ENCODE assay signal across 8 cellular contexts in the genomic region with DNA sequence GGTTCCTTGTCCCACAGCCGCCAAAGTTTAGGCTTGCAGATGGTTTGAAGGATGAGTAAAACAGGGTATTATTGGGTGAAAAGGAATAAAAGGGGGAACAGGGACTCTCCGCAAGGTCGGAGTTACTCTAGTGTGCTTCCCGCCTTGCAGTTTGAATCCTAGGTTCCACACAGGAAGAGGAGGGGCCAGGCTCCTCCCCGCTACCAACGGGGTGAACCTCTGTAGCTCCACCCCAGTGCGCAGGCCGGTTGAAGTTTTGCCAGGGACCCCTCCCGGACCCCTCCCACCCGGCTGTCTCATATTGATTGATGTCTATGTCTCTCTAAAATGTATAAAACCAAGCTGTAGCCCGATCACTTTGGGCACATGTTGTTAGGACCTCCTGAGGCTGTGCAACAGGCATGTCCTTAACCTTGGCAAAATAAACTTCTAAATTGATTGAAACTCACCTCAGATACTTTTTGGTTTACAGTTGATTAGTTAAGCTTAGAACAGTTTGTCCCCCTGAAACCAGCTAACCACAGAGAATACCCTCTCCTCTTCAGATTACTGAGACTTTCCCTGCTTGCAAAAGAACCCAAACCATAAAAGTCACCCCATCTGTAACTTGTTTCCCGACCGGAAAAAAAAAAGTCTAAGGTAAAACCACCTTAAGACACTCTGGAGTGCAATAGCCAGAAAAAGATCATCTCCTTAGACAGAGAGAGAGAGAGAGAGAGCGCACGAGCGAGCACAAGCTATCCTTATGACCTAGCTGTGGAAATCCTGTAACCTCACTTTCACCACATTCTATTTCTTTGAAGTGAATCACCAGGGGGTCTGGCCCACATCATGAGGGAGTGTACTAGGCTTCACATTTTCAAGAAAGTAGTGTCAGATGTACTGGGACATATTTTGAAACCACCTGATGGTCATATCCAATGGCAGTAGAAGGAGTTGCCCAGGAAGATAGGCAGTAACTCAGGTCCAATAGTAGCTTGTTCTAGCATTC. TPM values are rescaled to one million over a fixed set of nuclear protein-coding genes. Genes with fewer than 3 reads are reported as not detected.
DNase-seq lines count a peak whose midpoint lies in the region; ATAC-seq lines count a peak whose summit lies in the region.

No MANE protein-coding gene starts in this region.

- H3K27me3 Mint-ChIP-seq in T-helper 17 cell, result peaks cover 15% of the 10 kb centered on the region

- peak overlapping the region; percentile 54 for H3K56ac ChIP-seq in mesendoderm (ENCODE audit: low read length)

- H3K4me1 Mint-ChIP-seq in T-helper 17 cell, result no peaks in the 10 kb centered on the region

- no peak for DNase-seq in T-helper 17 cell
- DNase-seq in mesendoderm, result no peak
- no peak for DNase-seq in anterior cingulate cortex (lab: John Stamatoyannopoulos, UW)
- DNase-seq in islet precursor cell, result no peak
- no peak for DNase-seq in NCI-H2196 (lab: John Stamatoyannopoulos, UW; ENCODE audit: unreplicated experiment)
- DNase-seq in NCI-H2029 treated with DMSO at 0.1 percent for 48 hours (lab: John Stamatoyannopoulos, UW), result no peak

- no peaks in the 10 kb centered on the region for H3K36me3 ChIP-seq in mesendoderm (ENCODE audit: control insufficient read depth, insufficient read depth, low read length)

- H3K27me3 ChIP-seq in mesendoderm (ENCODE audit: insufficient read depth, low read length, poor library complexity), result no peaks in the 10 kb centered on the region

- H3K4me1 ChIP-seq in mesendoderm (ENCODE audit: control insufficient read depth, low read depth, low read length), result no peaks in the 10 kb centered on the region

- peak overlapping the region; percentile 28 for H3K9ac ChIP-seq in mesendoderm (ENCODE audit: low read length)

- H4K5ac ChIP-seq in mesendoderm (ENCODE audit: low read length), result no peak overlapping the region

- H3K23ac ChIP-seq in mesendoderm (ENCODE audit: low read length), result no peak overlapping the region

- no peak overlapping the region for H2BK120ac ChIP-seq in mesendoderm (ENCODE audit: low read depth, low read length)

- H3K36me3 Mint-ChIP-seq in T-helper 17 cell (ENCODE audit: low read depth), result peaks cover 2% of the 10 kb centered on the region

- peak; percentile 76 for ATAC-seq in GM18867 (IDR thresholded peaks at IDR 0.05; ENCODE audit: unreplicated experiment)
- ATAC-seq in HG02642 (IDR thresholded peaks at IDR 0.05; ENCODE audit: poor library complexity, unreplicated experiment), result peak; percentile 75
- ATAC-seq in T-helper 17 cell, result peak; percentile 35

- H2AK5ac ChIP-seq in mesendoderm (ENCODE audit: low read length), result no peak overlapping the region

- no peak overlapping the region for H3K27ac ChIP-seq in mesendoderm (ENCODE audit: low read depth, low read length)

- H4K8ac ChIP-seq in mesendoderm (ENCODE audit: low read depth, low read length), result no peak overlapping the region

- no peak overlapping the region for H3K4me3 ChIP-seq in mesendoderm (ENCODE audit: low read length)

- H2BK5ac ChIP-seq in mesendoderm (ENCODE audit: low read length), result no peak overlapping the region

- no CpG with 5 or more reads among the region's 16 CpGs for WGBS in mesendoderm (ENCODE audit: extremely low coverage, insufficient coverage, low lambda C conversion rate)

- no peak overlapping the region for H3K4ac ChIP-seq in mesendoderm (ENCODE audit: low read depth, low read length)

- H3K79me1 ChIP-seq in mesendoderm (ENCODE audit: low read length), result no peaks in the 10 kb centered on the region

- H3K4me3 Mint-ChIP-seq in T-helper 17 cell, result no peak overlapping the region

- no peak overlapping the region for H2BK15ac ChIP-seq in mesendoderm (replicated peaks; ENCODE audit: low read depth)

- no peak overlapping the region for H3K18ac ChIP-seq in mesendoderm (ENCODE audit: low read length)

- H3K79me2 ChIP-seq in mesendoderm (ENCODE audit: control insufficient read depth, insufficient read depth, low read length), result no peaks in the 10 kb centered on the region

- H3K27ac Mint-ChIP-seq in T-helper 17 cell, result peak overlapping the region; percentile 4

- no peaks in the 10 kb centered on the region for H3K9me3 ChIP-seq in T-helper 17 cell (ENCODE audit: control insufficient read depth, low read length, poor library complexity, severe bottlenecking)

- H3K4me2 ChIP-seq in mesendoderm (ENCODE audit: low read length), result no peak overlapping the region

RNA-seq across cellular contexts. Expression of a gene that starts 11.3 kb away (rescaled TPM):
- total RNA-seq in T-helper 17 cell, result 10 to 100 TPM; 12.2 to 16.2 TPM
- 49.0 TPM for polyA plus RNA-seq in mesendoderm (2013, experiment 1 of 2)
- 48.8 TPM for polyA plus RNA-seq in mesendoderm (2013, experiment 2 of 2)
